10 cellular contexts compared by ENCODE assay signal in the genomic region with DNA sequence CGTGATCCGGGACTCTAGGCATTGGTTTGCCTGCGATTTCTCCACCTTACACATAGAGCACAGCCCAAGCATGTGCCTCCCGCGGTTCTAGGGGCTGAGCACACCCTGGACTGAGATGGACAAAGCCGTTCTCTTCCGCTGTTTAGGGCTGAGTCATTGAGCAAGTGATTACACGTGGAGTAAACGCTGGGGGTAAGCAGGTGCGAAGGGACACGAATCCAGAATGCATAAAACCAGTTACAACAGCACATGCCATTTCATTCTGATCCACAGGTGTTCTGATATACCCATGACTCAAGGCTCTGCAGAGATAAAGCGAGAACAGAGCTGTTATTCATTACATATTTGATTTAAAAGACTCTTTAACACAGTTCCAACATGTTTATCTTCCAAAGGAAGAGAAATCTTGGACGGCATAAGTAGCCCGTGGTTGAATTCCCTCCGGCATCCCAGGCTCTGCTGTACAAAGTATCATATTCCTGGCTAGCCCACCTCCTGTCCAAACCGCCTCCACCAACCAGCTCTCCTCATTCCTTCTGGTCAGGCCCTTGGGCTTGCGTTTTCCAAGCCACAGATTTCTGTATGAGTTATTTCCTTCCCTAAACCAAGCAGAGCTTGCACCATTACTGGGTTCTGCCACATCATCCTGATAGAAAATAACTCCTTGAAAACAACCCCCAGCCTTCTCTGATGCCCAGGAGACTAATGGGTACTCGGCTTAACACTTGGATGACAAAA. TPM values are rescaled to one million over a fixed set of nuclear protein-coding genes. Genes with fewer than 3 reads are reported as not detected.
DNase-seq lines count a peak whose midpoint lies in the region; ATAC-seq, FAIRE-seq and TF ChIP-seq lines count a peak whose summit lies in the region.
"Had no signal": no experiment of that assay in that cellular context is flagged by ENCODE, and none has a peak within 500 bp of the region (broad histone marks: within the 10 kb centered on the region; RNA-seq: fewer than 3 reads in every experiment).

No MANE protein-coding gene starts in this region.

- peak in 1 of 2 donors; percentile 75 for TF ChIP-seq EP300 in tibial nerve (IDR thresholded peaks at IDR 0.05)

- peaks cover 48% of the 10 kb centered on the region for H3K4me1 Mint-ChIP-seq in astrocyte (ENCODE audit: low read depth, unreplicated experiment)
- H3K4me1 Mint-ChIP-seq in activated CD8-positive, alpha-beta T cell treated with anti-CD3 and anti-CD28 coated beads, Interleukin-2, amount 10 ng/mL, durations not matched to agents 7 days and 5 days (ENCODE audit: low read depth): no peaks in the 10 kb centered on the region

- no peak overlapping the region for H3K4me3 Mint-ChIP-seq in astrocyte (ENCODE audit: unreplicated experiment)
- no peak overlapping the region for H3K4me3 Mint-ChIP-seq in activated CD8-positive, alpha-beta T cell treated with anti-CD3 and anti-CD28 coated beads, Interleukin-2, amount 10 ng/mL, durations not matched to agents 7 days and 5 days
- H3K4me3 Mint-ChIP-seq: activated T-cell treated with anti-CD3 and anti-CD28 coated beads, Interleukin-2, amount 50 U/mL, for 4 hours had no signal

- CTCF ChIA-PET in activated CD8-positive, alpha-beta T cell treated with anti-CD3 and anti-CD28 coated beads, Interleukin-2, amount 10 ng/mL, durations not matched to agents 7 days and 5 days (lab: Charles Lee): no interaction called here

- POLR2A ChIA-PET in activated CD8-positive, alpha-beta T cell treated with anti-CD3 and anti-CD28 coated beads, Interleukin-2, amount 10 ng/mL, durations not matched to agents 7 days and 5 days (lab: Charles Lee): no interaction called here

- H3K4me2 ChIP-seq in astrocyte (ENCODE audit: low read length): peak overlapping the region; percentile 2

- TF ChIP-seq CTCF in astrocyte (IDR thresholded peaks at IDR 0.05; ENCODE audit: insufficient read depth, low read depth, low read length): no peak
- no peak for TF ChIP-seq CTCF in tibial nerve (IDR thresholded peaks at IDR 0.05)

- H4K20me1 ChIP-seq in astrocyte (ENCODE audit: insufficient read depth, low read length): no peaks in the 10 kb centered on the region

- no peak overlapping the region for H3K4me3 ChIP-seq in astrocyte (ENCODE audit: insufficient read depth, low read depth, low read length)
- no peak overlapping the region for H3K4me3 ChIP-seq in tibial nerve
- H3K4me3 ChIP-seq: colonic mucosa had no signal

- H3K27me3 ChIP-seq in astrocyte (ENCODE audit: insufficient read depth, low read length): no peaks in the 10 kb centered on the region
- no peaks in the 10 kb centered on the region for H3K27me3 ChIP-seq in tibial nerve
- H3K27me3 ChIP-seq: colonic mucosa had no signal

- H3K36me3 ChIP-seq in astrocyte (ENCODE audit: insufficient read depth, low read length) (no peaks in the 10 kb centered on the region), tibial nerve (no peaks in the 10 kb centered on the region)
- H3K36me3 ChIP-seq: colonic mucosa had no signal

- H2AFZ ChIP-seq in astrocyte (ENCODE audit: low read depth, low read length): no peak overlapping the region

- no peak overlapping the region for H3K27ac ChIP-seq in astrocyte (ENCODE audit: low read depth, low read length)
- H3K27ac ChIP-seq in tibial nerve: peak overlapping the region in 2 of 4 donors; percentile 81 to 86
- H3K27ac ChIP-seq: colonic mucosa had no signal

- intact Hi-C loops in left cardiac atrium (cut with DNase I): no loop called here

- ATAC-seq in left cardiac atrium (peak; percentile 80 to 82), GM21529 (IDR thresholded peaks at IDR 0.05; ENCODE audit: unreplicated experiment) (no peak), GM19463 (IDR thresholded peaks at IDR 0.05; ENCODE audit: unreplicated experiment) (no peak)
- ATAC-seq in activated CD8-positive, alpha-beta T cell treated with anti-CD3 and anti-CD28 coated beads, Interleukin-2, amount 10 ng/mL, durations not matched to agents 7 days and 5 days: no peak
- ATAC-seq: activated T-cell treated with anti-CD3 and anti-CD28 coated beads, Interleukin-2, amount 50 U/mL, for 4 hours had no signal

- 56 to 60% methylated on average over 18 of the region's 18 CpGs for WGBS in tibial nerve, 2 donors

- DNase-seq in LHCN-M2 (ENCODE audit: low read depth): peak; percentile 23
- peak; percentile 96 for DNase-seq in astrocyte (ENCODE audit: low read depth)
- DNase-seq in left cardiac atrium: peak; percentile 48
- peak; percentile 43 to 60 for DNase-seq in tibial nerve (ENCODE audit: low spot score in 2 of 2)
- DNase-seq in activated CD8-positive, alpha-beta T cell treated with anti-CD3 and anti-CD28 coated beads, Interleukin-2, amount 10 ng/mL, durations not matched to agents 7 days and 5 days: no peak
- DNase-seq: activated T-cell treated with anti-CD3 and anti-CD28 coated beads, Interleukin-2, amount 50 U/mL, for 4 hours; colonic mucosa had no signal

- no peak overlapping the region for H3K9ac ChIP-seq in astrocyte (ENCODE audit: low read length)

- H3K79me2 ChIP-seq in astrocyte (ENCODE audit: insufficient read depth, low read length): no peaks in the 10 kb centered on the region

- no peaks in the 10 kb centered on the region for H3K36me3 Mint-ChIP-seq in astrocyte (ENCODE audit: low read depth, unreplicated experiment)
- no peaks in the 10 kb centered on the region for H3K36me3 Mint-ChIP-seq in activated CD8-positive, alpha-beta T cell treated with anti-CD3 and anti-CD28 coated beads, Interleukin-2, amount 10 ng/mL, durations not matched to agents 7 days and 5 days (ENCODE audit: low read depth)

- no peak for FAIRE-seq in astrocyte (lab: Jason Lieb, UNC)
- FAIRE-seq: H1 had no signal

- H3K4me1 ChIP-seq in astrocyte (ENCODE audit: insufficient read depth, low read length): peaks cover 26% of the 10 kb centered on the region
- peaks cover 0 to 39% (median 3%) of the 10 kb centered on the region in 4 donors for H3K4me1 ChIP-seq in tibial nerve
- H3K4me1 ChIP-seq: colonic mucosa had no signal

- H3K27ac Mint-ChIP-seq in astrocyte (ENCODE audit: unreplicated experiment): peak overlapping the region; percentile 59
- H3K27ac Mint-ChIP-seq in activated CD8-positive, alpha-beta T cell treated with anti-CD3 and anti-CD28 coated beads, Interleukin-2, amount 10 ng/mL, durations not matched to agents 7 days and 5 days: no peak overlapping the region

- H3K27me3 Mint-ChIP-seq in astrocyte (ENCODE audit: low read depth, unreplicated experiment): peaks cover 1% of the 10 kb centered on the region
- no peaks in the 10 kb centered on the region for H3K27me3 Mint-ChIP-seq in activated CD8-positive, alpha-beta T cell treated with anti-CD3 and anti-CD28 coated beads, Interleukin-2, amount 10 ng/mL, durations not matched to agents 7 days and 5 days (ENCODE audit: low read depth)

- H3K9me3 ChIP-seq in astrocyte (ENCODE audit: insufficient read depth, low read depth, low read length) (no peaks in the 10 kb centered on the region), tibial nerve (no peaks in the 10 kb centered on the region)
- H3K9me3 ChIP-seq: colonic mucosa had no signal

- H3K9me3 Mint-ChIP-seq in astrocyte (ENCODE audit: unreplicated experiment): peaks cover 8% of the 10 kb centered on the region
- no peaks in the 10 kb centered on the region for H3K9me3 Mint-ChIP-seq in activated CD8-positive, alpha-beta T cell treated with anti-CD3 and anti-CD28 coated beads, Interleukin-2, amount 10 ng/mL, durations not matched to agents 7 days and 5 days (ENCODE audit: insufficient read depth)
- H3K9me3 Mint-ChIP-seq: activated T-cell treated with anti-CD3 and anti-CD28 coated beads, Interleukin-2, amount 50 U/mL, for 4 hours had no signal

- TF ChIP-seq POLR2A in tibial nerve (IDR thresholded peaks at IDR 0.05): no peak

RNA-seq across cellular contexts. Expression of gene THBS2, which starts 36.2 kb away (rescaled TPM):
- total RNA-seq in LHCN-M2 (2014; rRNA removed): 14.9 and 18.6 TPM in 2 replicates
- 22.6 TPM for polyA plus RNA-seq in LHCN-M2 (2012)
- total RNA-seq in astrocyte: 135 and 260 TPM in 2 replicates
- 10 to 100 TPM; 22.7 to 74.8 TPM for total RNA-seq in left cardiac atrium
- total RNA-seq in tibial nerve: 100 to 1,000 TPM in 2 of 4 donors, 10 to 100 TPM in 2; 39.5 to 107 (median 82.7) TPM
- not detected for total RNA-seq in activated CD8-positive, alpha-beta T cell treated with anti-CD3 and anti-CD28 coated beads, Interleukin-2, amount 10 ng/mL, durations not matched to agents 7 days and 5 days

Comparison
In these comparisons a context has a peak if more than half of its experiments do, and no peak if none do; other contexts are left out.
1. ATAC-seq: peak in left cardiac atrium (2 of 2); none in activated CD8-positive, alpha-beta T cell treated with anti-CD3 and anti-CD28 coated beads, Interleukin-2, amount 10 ng/mL, durations not matched to agents 7 days and 5 days (single experiment), GM21529 (single experiment) and GM19463 (single experiment).
2. RNA of gene THBS2, which starts 36.2 kb away (total RNA-seq): 135 to 260 TPM in astrocyte, 39.5 to 107 TPM in tibial nerve, 22.7 to 74.8 TPM in left cardiac atrium and 14.9 to 18.6 TPM in LHCN-M2; not detected in activated CD8-positive, alpha-beta T cell treated with anti-CD3 and anti-CD28 coated beads, Interleukin-2, amount 10 ng/mL, durations not matched to agents 7 days and 5 days; every median in the first group is over 10 times any median in the second.